In genomic region chr14:20548414-20549158, GRCh38 we compare ENCODE assay signal across 2 cellular contexts.
TF ChIP-seq lines count a peak whose summit lies in the region.

No MANE protein-coding gene starts in this region.

TF ChIP-seq in GM23338, 12 proteins besides CTCF, POLR2A, EP300 and RAD21:
- no peak for TF ChIP-seq JUNB (IDR thresholded peaks at IDR 0.05; ENCODE audit: unreplicated experiment)
- TF ChIP-seq NANOG (IDR thresholded peaks at IDR 0.05; ENCODE audit: borderline replicate concordance), result no peak
- no peak for TF ChIP-seq EZH2 (IDR thresholded peaks at IDR 0.05; ENCODE audit: low read depth, unreplicated experiment)
- no peak for TF ChIP-seq EZH2phosphoT487 (IDR thresholded peaks at IDR 0.05; ENCODE audit: unreplicated experiment)
- no peak for TF ChIP-seq REST (IDR thresholded peaks at IDR 0.05; ENCODE audit: unreplicated experiment)
- no peak for TF ChIP-seq ETS1 (IDR thresholded peaks at IDR 0.05)
- no peak for TF ChIP-seq ZNF114 (CRISPR knock-in tag; IDR thresholded peaks at IDR 0.05)
- no peak for TF ChIP-seq POLR2AphosphoS5 (IDR thresholded peaks at IDR 0.05; ENCODE audit: low read depth)
- no peak for TF ChIP-seq ZNF331 (CRISPR knock-in tag; IDR thresholded peaks at IDR 0.05; ENCODE audit: low read depth)
- no peak for TF ChIP-seq ZNF462 (CRISPR knock-in tag; IDR thresholded peaks at IDR 0.05)
- TF ChIP-seq CREB1 (CRISPR knock-in tag; IDR thresholded peaks at IDR 0.05; ENCODE audit: low read depth), result no peak
- no peak for TF ChIP-seq STAT1 (IDR thresholded peaks at IDR 0.05; ENCODE audit: unreplicated experiment)

TF ChIP-seq in K562, 482 proteins besides CTCF, POLR2A, EP300 and RAD21:
- TF ChIP-seq DMBX1 (CRISPR knock-in tag; IDR thresholded peaks at IDR 0.05; ENCODE audit: borderline replicate concordance) (0 out of 2 replicates have a peak, but pooled peaks have one; percentile 13), GTF2E2 (tag; IDR thresholded peaks at IDR 0.05) (no peak), ATF3 (IDR thresholded peaks at IDR 0.05) (peak; percentile 71), ATF3 (CRISPR knock-in tag; conservative IDR thresholded peaks at IDR 0.05) (no peak), EHMT2 (IDR thresholded peaks at IDR 0.05) (0 out of 2 replicates have a peak, but pooled peaks have one; percentile 22), ATF1 (CRISPR knock-in tag; IDR thresholded peaks at IDR 0.05) (no peak), ATF1 (tag; IDR thresholded peaks at IDR 0.05) (peak; percentile 56; the same call in 1 of the 2 replicates), CEBPG (CRISPR knock-in tag; IDR thresholded peaks at IDR 0.05) (peak; percentile 22; the same call in 1 of the 2 replicates), CEBPG (tag; conservative IDR thresholded peaks at IDR 0.05 in 1 of 2, IDR thresholded peaks at IDR 0.05 in 1 of 2) (peak; percentile 41 to 70; a peak in 3 of 4 replicates), CREM (IDR thresholded peaks at IDR 0.05; ENCODE audit: low read depth) (0 out of 2 replicates have a peak, but pooled peaks have one; percentile 47), HMBOX1 (IDR thresholded peaks at IDR 0.05) (peak; percentile 79), NRF1 (conservative IDR thresholded peaks at IDR 0.05 in 1 of 2, IDR thresholded peaks at IDR 0.05 in 1 of 2) (peak; percentile 46 to 58), TAL1 (IDR thresholded peaks at IDR 0.05) (0 out of 2 replicates have a peak, but pooled peaks have one; percentile 6), ZNF830 (CRISPR knock-in tag; IDR thresholded peaks at IDR 0.05) (no peak), TRIM24 (IDR thresholded peaks at IDR 0.05) (peak in 1 of 2 experiments; percentile 28; a peak in 1 of 4 replicates), YY1 (IDR thresholded peaks at IDR 0.05; ENCODE audit: borderline replicate concordance in 1 of 3, control insufficient read depth in 1 of 3, extremely low read depth in 1 of 3, insufficient read depth in 3 of 3, insufficient read length in 1 of 3, insufficient replicate concordance in 2 of 3, low read depth in 1 of 3, low read length in 2 of 3) (no peak)
